ENCODE assay signal across 16 cellular contexts in the genomic region with DNA sequence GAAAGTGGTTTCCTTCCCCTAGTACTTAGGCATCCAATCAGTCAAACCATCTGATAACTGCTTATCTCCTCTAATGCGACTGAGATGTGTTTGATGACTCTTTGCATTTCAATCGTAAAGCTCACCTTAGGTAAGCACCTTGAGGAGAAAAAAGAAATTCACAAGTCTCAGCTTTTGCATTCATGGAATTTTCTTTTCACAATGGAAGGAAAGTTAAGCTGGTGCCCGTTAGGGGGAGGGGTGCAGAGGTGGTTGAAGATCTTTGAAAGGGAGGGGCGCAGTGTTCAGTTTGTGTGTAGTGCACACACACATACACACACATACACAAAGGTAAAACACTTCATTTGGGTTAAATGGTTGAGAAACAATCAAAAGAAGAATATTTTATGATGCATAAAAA.
"Had no signal": no experiment of that assay in that cellular context is flagged by ENCODE, and none has a peak within 500 bp of the region (broad histone marks: within the 10 kb centered on the region; RNA-seq: fewer than 3 reads in every experiment).

No MANE protein-coding gene starts in this region.

- H3K4me3 Mint-ChIP-seq: activated naive CD8-positive, alpha-beta T cell treated with anti-CD3 and anti-CD28 coated beads, Interleukin-2, amount 10 ng/mL, durations not matched to agents 7 days and 5 days; activated T-helper 1 cell treated with anti-CD3 and anti-CD28 coated beads, Interleukin-12 subunit alpha, Interleukin-12 subunit beta, Interleukin-2, Interleukin-4 antibody, amounts not matched to agents 30 ng/mL and 10 ng/mL and 1 ng/mL, durations not matched to agents 14 hours and 24 hours and 36 hours; brain; naive B cell; stimulated activated memory B cell treated with anti-CD40 and anti-IgM and Interleukin-4, amounts not matched to agents 10 μg/mL and 1 μg/mL and 100 μg/mL, for 72 hours had no signal

- ATAC-seq: left cardiac atrium; stimulated activated memory B cell treated with anti-CD40 and anti-IgM and Interleukin-4, amounts not matched to agents 10 μg/mL and 1 μg/mL and 100 μg/mL, for 72 hours had no signal

- H3K27me3 ChIP-seq: right atrium auricular region had no signal

- H3K27ac ChIP-seq: coronary artery, esophagus squamous epithelium, right atrium auricular region had no signal

- H3K36me3 Mint-ChIP-seq: activated naive CD8-positive, alpha-beta T cell treated with anti-CD3 and anti-CD28 coated beads, Interleukin-2, amount 10 ng/mL, durations not matched to agents 7 days and 5 days; brain; naive B cell; stimulated activated memory B cell treated with anti-CD40 and anti-IgM and Interleukin-4, amounts not matched to agents 10 μg/mL and 1 μg/mL and 100 μg/mL, for 72 hours had no signal

- H3K9me3 Mint-ChIP-seq: activated naive CD8-positive, alpha-beta T cell treated with anti-CD3 and anti-CD28 coated beads, Interleukin-2, amount 10 ng/mL, durations not matched to agents 7 days and 5 days; activated T-helper 1 cell treated with anti-CD3 and anti-CD28 coated beads, Interleukin-12 subunit alpha, Interleukin-12 subunit beta, Interleukin-2, Interleukin-4 antibody, amounts not matched to agents 30 ng/mL and 10 ng/mL and 1 ng/mL, durations not matched to agents 14 hours and 24 hours and 36 hours; brain; naive B cell; stimulated activated memory B cell treated with anti-CD40 and anti-IgM and Interleukin-4, amounts not matched to agents 10 μg/mL and 1 μg/mL and 100 μg/mL, for 72 hours had no signal

- H3K27me3 Mint-ChIP-seq: stimulated activated memory B cell treated with anti-CD40 and anti-IgM and Interleukin-4, amounts not matched to agents 10 μg/mL and 1 μg/mL and 100 μg/mL, for 72 hours had no signal

- H3K4me3 ChIP-seq: coronary artery, esophagus squamous epithelium, right atrium auricular region had no signal

- H3K36me3 ChIP-seq: esophagus squamous epithelium, right atrium auricular region had no signal

- H3K27ac Mint-ChIP-seq: activated naive CD8-positive, alpha-beta T cell treated with anti-CD3 and anti-CD28 coated beads, Interleukin-2, amount 10 ng/mL, durations not matched to agents 7 days and 5 days; activated T-helper 1 cell treated with anti-CD3 and anti-CD28 coated beads, Interleukin-12 subunit alpha, Interleukin-12 subunit beta, Interleukin-2, Interleukin-4 antibody, amounts not matched to agents 30 ng/mL and 10 ng/mL and 1 ng/mL, durations not matched to agents 14 hours and 24 hours and 36 hours; naive B cell; stimulated activated memory B cell treated with anti-CD40 and anti-IgM and Interleukin-4, amounts not matched to agents 10 μg/mL and 1 μg/mL and 100 μg/mL, for 72 hours had no signal

- H3K4me1 Mint-ChIP-seq: activated naive CD8-positive, alpha-beta T cell treated with anti-CD3 and anti-CD28 coated beads, Interleukin-2, amount 10 ng/mL, durations not matched to agents 7 days and 5 days; naive B cell; stimulated activated memory B cell treated with anti-CD40 and anti-IgM and Interleukin-4, amounts not matched to agents 10 μg/mL and 1 μg/mL and 100 μg/mL, for 72 hours had no signal

- DNase-seq: activated CD4-positive, alpha-beta T cell treated with anti-CD3 and anti-CD28 coated beads, Interleukin-2, amount 50 U/mL, for 1 hour; activated CD4-positive, CD25-positive, alpha-beta regulatory T cell; activated naive CD8-positive, alpha-beta T cell treated with anti-CD3 and anti-CD28 coated beads, Interleukin-2, amount 10 ng/mL, durations not matched to agents 7 days and 5 days; central memory CD4-positive, alpha-beta T cell; effector CD4-positive, alpha-beta T cell; esophagus squamous epithelium; hippocampal formation; left cardiac atrium; mammary epithelial cell; naive B cell; stimulated activated CD4-positive, alpha-beta T cell treated with anti-CD3 and anti-CD28 coated beads, Interleukin-2, amount 100 ng/mL, for 48 hours had no signal

- H3K4me1 ChIP-seq: esophagus squamous epithelium, right atrium auricular region had no signal

- H3K9me3 ChIP-seq: esophagus squamous epithelium, right atrium auricular region had no signal
